ENCODE assay signal across 27 cellular contexts in the genomic region with DNA sequence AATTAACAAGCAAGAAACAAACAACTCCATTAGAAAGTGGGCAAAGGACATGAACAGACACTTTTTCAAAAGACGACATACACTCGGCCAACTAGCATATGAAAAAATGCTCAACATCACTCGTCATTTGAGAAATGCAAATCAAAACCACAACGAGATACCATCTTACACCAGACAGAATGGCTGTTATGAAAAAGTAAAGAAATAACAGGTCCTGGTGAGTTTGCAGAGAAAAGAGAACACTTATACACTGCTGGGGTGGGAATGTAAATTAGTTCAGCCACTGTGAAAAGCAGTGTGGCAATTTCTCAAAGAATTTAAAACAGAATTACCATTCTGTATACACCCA.
DNase-seq lines count a peak whose midpoint lies in the region; ATAC-seq, FAIRE-seq and TF ChIP-seq lines count a peak whose summit lies in the region.
"Had no signal": no experiment of that assay in that cellular context is flagged by ENCODE, and none has a peak within 500 bp of the region (broad histone marks: within the 10 kb centered on the region; RNA-seq: fewer than 3 reads in every experiment).

No MANE protein-coding gene starts in this region.

- no peaks in the 10 kb centered on the region for H3K9me3 ChIP-seq in CD4-positive, alpha-beta T cell (ENCODE audit: control insufficient read depth, low read length)
- H3K9me3 ChIP-seq: A549, breast epithelium, psoas muscle, SK-N-SH, tibial nerve had no signal

- intact Hi-C loops in activated CD8-positive, alpha-beta T cell treated with anti-CD3 and anti-CD28 coated beads for 36 hours (cut with micrococcal nuclease), result no loop called here
- intact Hi-C loops in CD4-positive, alpha-beta T cell (cut with DNase I, micrococcal nuclease), result loop anchor here (1.0 to 5.0 kb wide), 4 partner anchors 19 to 133 kb away; a partner anchor contains a TSS

- peak overlapping the region; percentile 13 for H3K4me3 Mint-ChIP-seq in activated CD8-positive, alpha-beta T cell treated with anti-CD3 and anti-CD28 coated beads for 36 hours
- no peak overlapping the region for H3K4me3 Mint-ChIP-seq in activated CD8-positive, alpha-beta T cell treated with anti-CD3 and anti-CD28 coated beads, Interleukin-2, amount 10 ng/mL, durations not matched to agents 7 days and 5 days
- peak overlapping the region; percentile 66 for H3K4me3 Mint-ChIP-seq in CD4-positive, alpha-beta T cell
- H3K4me3 Mint-ChIP-seq in activated T-helper 17 cell treated with anti-CD3 and anti-CD28 coated beads, Interleukin-2, amount 50 U/mL, for 72 hours, result peak overlapping the region; percentile 62
- H3K4me3 Mint-ChIP-seq: nephron had no signal

- H3K27me3 Mint-ChIP-seq in activated CD8-positive, alpha-beta T cell treated with anti-CD3 and anti-CD28 coated beads for 36 hours, result no peaks in the 10 kb centered on the region
- H3K27me3 Mint-ChIP-seq in activated CD8-positive, alpha-beta T cell treated with anti-CD3 and anti-CD28 coated beads, Interleukin-2, amount 10 ng/mL, durations not matched to agents 7 days and 5 days (ENCODE audit: low read depth), result no peaks in the 10 kb centered on the region
- no peaks in the 10 kb centered on the region for H3K27me3 Mint-ChIP-seq in CD4-positive, alpha-beta T cell
- H3K27me3 Mint-ChIP-seq in activated T-helper 17 cell treated with anti-CD3 and anti-CD28 coated beads, Interleukin-2, amount 50 U/mL, for 72 hours, result no peaks in the 10 kb centered on the region

- no peaks in the 10 kb centered on the region for H3K27me3 ChIP-seq in CD4-positive, alpha-beta T cell (ENCODE audit: control insufficient read depth, insufficient read depth, low read length)
- H3K27me3 ChIP-seq: breast epithelium, tibial nerve had no signal

- DNase-seq in activated CD8-positive, alpha-beta T cell treated with anti-CD3 and anti-CD28 coated beads for 36 hours, result no peak
- no peak for DNase-seq in activated CD8-positive, alpha-beta T cell treated with anti-CD3 and anti-CD28 coated beads, Interleukin-2, amount 10 ng/mL, durations not matched to agents 7 days and 5 days
- no peak for DNase-seq in CD4-positive, alpha-beta T cell
- peak; percentile 82 for DNase-seq in NCI-H526 treated with DMSO at 0.1 percent for 48 hours (lab: John Stamatoyannopoulos, UW)
- no peak for DNase-seq in frontal cortex (ENCODE audit: low spot score in 2 of 2)
- no peak for DNase-seq in erythroblast (lab: John Stamatoyannopoulos, UW)
- no peak for DNase-seq in urothelium cell line (ENCODE audit: low spot score)
- DNase-seq: activated gamma-delta T cell treated with Interleukin-2 at 50 U/mL for 16 hours; anterior cingulate cortex; DMS153; H7; MM.1S; NCI-H1105 treated with DMSO at 0.1 percent for 48 hours; NCI-H187 treated with DMSO at 0.1 percent for 48 hours; NCI-H2171; PC-3; psoas muscle; SK-N-SH; stimulated activated CD4-positive, alpha-beta T cell treated with anti-CD3 and anti-CD28 coated beads, Interleukin-4, amount 100 ng/mL, for 1 hour had no signal

- no peak overlapping the region for H3K27ac Mint-ChIP-seq in activated CD8-positive, alpha-beta T cell treated with anti-CD3 and anti-CD28 coated beads for 36 hours
- H3K27ac Mint-ChIP-seq in activated CD8-positive, alpha-beta T cell treated with anti-CD3 and anti-CD28 coated beads, Interleukin-2, amount 10 ng/mL, durations not matched to agents 7 days and 5 days, result no peak overlapping the region
- peak overlapping the region; percentile 74 for H3K27ac Mint-ChIP-seq in CD4-positive, alpha-beta T cell
- H3K27ac Mint-ChIP-seq in activated T-helper 17 cell treated with anti-CD3 and anti-CD28 coated beads, Interleukin-2, amount 50 U/mL, for 72 hours, result peak overlapping the region; percentile 36
- H3K27ac Mint-ChIP-seq: nephron had no signal

- no peaks in the 10 kb centered on the region for H3K9me3 Mint-ChIP-seq in activated CD8-positive, alpha-beta T cell treated with anti-CD3 and anti-CD28 coated beads for 36 hours
- no peaks in the 10 kb centered on the region for H3K9me3 Mint-ChIP-seq in activated CD8-positive, alpha-beta T cell treated with anti-CD3 and anti-CD28 coated beads, Interleukin-2, amount 10 ng/mL, durations not matched to agents 7 days and 5 days (ENCODE audit: insufficient read depth)
- H3K9me3 Mint-ChIP-seq in CD4-positive, alpha-beta T cell, result peaks cover 4% of the 10 kb centered on the region
- no peaks in the 10 kb centered on the region for H3K9me3 Mint-ChIP-seq in activated T-helper 17 cell treated with anti-CD3 and anti-CD28 coated beads, Interleukin-2, amount 50 U/mL, for 72 hours

- POLR2A ChIA-PET in activated CD8-positive, alpha-beta T cell treated with anti-CD3 and anti-CD28 coated beads for 36 hours (lab: Charles Lee), result no interaction called here
- POLR2A ChIA-PET in activated CD8-positive, alpha-beta T cell treated with anti-CD3 and anti-CD28 coated beads, Interleukin-2, amount 10 ng/mL, durations not matched to agents 7 days and 5 days (lab: Charles Lee), result no interaction called here
- POLR2A ChIA-PET in CD4-positive, alpha-beta T cell (lab: Charles Lee), result no interaction called here

- no peak overlapping the region for H3K27ac ChIP-seq in CD4-positive, alpha-beta T cell (ENCODE audit: low read depth, low read length)
- H3K27ac ChIP-seq: A549, breast epithelium, epithelial cell of prostate, KMS-11, psoas muscle, tibial nerve had no signal

- peak; percentile 49 for ATAC-seq in activated CD8-positive, alpha-beta T cell treated with anti-CD3 and anti-CD28 coated beads for 36 hours
- ATAC-seq in activated CD8-positive, alpha-beta T cell treated with anti-CD3 and anti-CD28 coated beads, Interleukin-2, amount 10 ng/mL, durations not matched to agents 7 days and 5 days, result no peak
- peak; percentile 74 for ATAC-seq in CD4-positive, alpha-beta T cell (ENCODE audit: poor library complexity)
- ATAC-seq in activated T-helper 17 cell treated with anti-CD3 and anti-CD28 coated beads, Interleukin-2, amount 50 U/mL, for 72 hours (replicated peaks), result peak; percentile 74
- ATAC-seq: A549, PC-3, psoas muscle had no signal

- H3K4me1 Mint-ChIP-seq in activated CD8-positive, alpha-beta T cell treated with anti-CD3 and anti-CD28 coated beads for 36 hours (ENCODE audit: low read depth), result peaks cover 19% of the 10 kb centered on the region
- peaks cover 4% of the 10 kb centered on the region for H3K4me1 Mint-ChIP-seq in activated CD8-positive, alpha-beta T cell treated with anti-CD3 and anti-CD28 coated beads, Interleukin-2, amount 10 ng/mL, durations not matched to agents 7 days and 5 days (ENCODE audit: low read depth)
- H3K4me1 Mint-ChIP-seq in CD4-positive, alpha-beta T cell (ENCODE audit: low read depth), result peaks cover 90% of the 10 kb centered on the region
- H3K4me1 Mint-ChIP-seq in activated T-helper 17 cell treated with anti-CD3 and anti-CD28 coated beads, Interleukin-2, amount 50 U/mL, for 72 hours, result peaks cover 18% of the 10 kb centered on the region

- CTCF ChIA-PET in activated CD8-positive, alpha-beta T cell treated with anti-CD3 and anti-CD28 coated beads for 36 hours (lab: Charles Lee), result no interaction called here
- CTCF ChIA-PET in activated CD8-positive, alpha-beta T cell treated with anti-CD3 and anti-CD28 coated beads, Interleukin-2, amount 10 ng/mL, durations not matched to agents 7 days and 5 days (lab: Charles Lee), result no interaction called here
- CTCF ChIA-PET in CD4-positive, alpha-beta T cell (lab: Charles Lee), result no interaction called here

- no peak for TF ChIP-seq CTCF in activated CD8-positive, alpha-beta T cell treated with anti-CD3 and anti-CD28 coated beads for 36 hours (IDR thresholded peaks at IDR 0.05)
- no peak for TF ChIP-seq CTCF in CD4-positive, alpha-beta T cell (IDR thresholded peaks at IDR 0.05)

- FAIRE-seq in frontal cortex (lab: Jason Lieb, UNC), result no peak
- no peak for FAIRE-seq in urothelium cell line (lab: Jason Lieb, UNC)
- FAIRE-seq: A549, GM12891 had no signal

- H3K36me3 Mint-ChIP-seq in activated CD8-positive, alpha-beta T cell treated with anti-CD3 and anti-CD28 coated beads for 36 hours (ENCODE audit: low read depth), result no peaks in the 10 kb centered on the region
- no peaks in the 10 kb centered on the region for H3K36me3 Mint-ChIP-seq in activated CD8-positive, alpha-beta T cell treated with anti-CD3 and anti-CD28 coated beads, Interleukin-2, amount 10 ng/mL, durations not matched to agents 7 days and 5 days (ENCODE audit: low read depth)
- no peaks in the 10 kb centered on the region for H3K36me3 Mint-ChIP-seq in CD4-positive, alpha-beta T cell (ENCODE audit: low read depth)
- H3K36me3 Mint-ChIP-seq in activated T-helper 17 cell treated with anti-CD3 and anti-CD28 coated beads, Interleukin-2, amount 50 U/mL, for 72 hours (ENCODE audit: low read depth), result no peaks in the 10 kb centered on the region

- no peak for TF ChIP-seq POLR2A in erythroblast (IDR thresholded peaks at IDR 0.05; ENCODE audit: low read length)

Comparison
In these comparisons a context has a peak if more than half of its experiments do, and no peak if none do; other contexts are left out.
1. H3K27ac Mint-ChIP-seq: peak in CD4-positive, alpha-beta T cell (single experiment) and activated T-helper 17 cell treated with anti-CD3 and anti-CD28 coated beads, Interleukin-2, amount 50 U/mL, for 72 hours (single experiment); none in activated CD8-positive, alpha-beta T cell treated with anti-CD3 and anti-CD28 coated beads for 36 hours (single experiment) and activated CD8-positive, alpha-beta T cell treated with anti-CD3 and anti-CD28 coated beads, Interleukin-2, amount 10 ng/mL, durations not matched to agents 7 days and 5 days (single experiment).